8 cellular contexts compared by ENCODE assay signal in genomic region chr20:4151991-4152695, GRCh38. TPM values are rescaled to one million over a fixed set of nuclear protein-coding genes. Genes with fewer than 3 reads are reported as not detected.
DNase-seq lines count a peak whose midpoint lies in the region; ATAC-seq and TF ChIP-seq lines count a peak whose summit lies in the region.

No MANE protein-coding gene starts in this region.

- H3K4me1 Mint-ChIP-seq in naive thymus-derived CD4-positive, alpha-beta T cell = peaks cover 9 to 41% (median 15%) of the 10 kb centered on the region in 7 donors

- H3K4me3 ChIP-seq in naive thymus-derived CD4-positive, alpha-beta T cell (ENCODE audit: low read length) = no peak overlapping the region

- no peak for TF ChIP-seq CTCF in GM13976 (IDR thresholded peaks at IDR 0.05; ENCODE audit: borderline replicate concordance, control extremely low read depth, extremely low read depth, insufficient read depth, missing control alignments)
- no peak for TF ChIP-seq CTCF in GM13977 (IDR thresholded peaks at IDR 0.05; ENCODE audit: extremely low read depth, insufficient read depth, missing control alignments)

- no peaks in the 10 kb centered on the region for H3K9me3 Mint-ChIP-seq in naive thymus-derived CD4-positive, alpha-beta T cell

- ATAC-seq in GM18873 (IDR thresholded peaks at IDR 0.05; ENCODE audit: low FRiP score, unreplicated experiment) = peak; percentile 79
- peak; percentile 55 for ATAC-seq in HG03432 (IDR thresholded peaks at IDR 0.05; ENCODE audit: unreplicated experiment)
- ATAC-seq in naive thymus-derived CD4-positive, alpha-beta T cell = peak; percentile 55

- no peak overlapping the region for H3K27ac ChIP-seq in naive thymus-derived CD4-positive, alpha-beta T cell (ENCODE audit: low read depth, low read length)

- H3K27me3 Mint-ChIP-seq in naive thymus-derived CD4-positive, alpha-beta T cell = peaks cover 22 to 40% (median 34%) of the 10 kb centered on the region in 5 donors

- no peaks in the 10 kb centered on the region for H3K4me1 ChIP-seq in naive thymus-derived CD4-positive, alpha-beta T cell (ENCODE audit: control insufficient read depth in 2 of 2, insufficient read depth in 2 of 2, low read length in 2 of 2)

- CTCF ChIA-PET in naive thymus-derived CD4-positive, alpha-beta T cell (lab: Charles Lee) = no interaction called here

- H3K9me3 ChIP-seq in naive thymus-derived CD4-positive, alpha-beta T cell (ENCODE audit: control insufficient read depth in 2 of 3, low read length in 3 of 3) = no peaks in the 10 kb centered on the region

- peaks cover 0 to 3% (median 0%) of the 10 kb centered on the region in 5 donors for H3K36me3 Mint-ChIP-seq in naive thymus-derived CD4-positive, alpha-beta T cell

- no peaks in the 10 kb centered on the region for H3K36me3 ChIP-seq in naive thymus-derived CD4-positive, alpha-beta T cell (ENCODE audit: control insufficient read depth in 2 of 3, insufficient read depth in 3 of 3, low read length in 3 of 3)

- peaks cover 0 to 8% of the 10 kb centered on the region in 2 donors for H3K27me3 ChIP-seq in naive thymus-derived CD4-positive, alpha-beta T cell (ENCODE audit: control insufficient read depth in 2 of 2, insufficient read depth in 2 of 2, low read length in 2 of 2)

- in situ Hi-C loops in GM13976 (cut with MboI; ENCODE audit: low sequenced_read_pairs, unreplicated experiment) (no loop called here), GM13977 (cut with MboI; ENCODE audit: low pct_unique_long_range_greater_than_20kb, low sequenced_read_pairs, unreplicated experiment) (no loop called here)

- POLR2A ChIA-PET in naive thymus-derived CD4-positive, alpha-beta T cell (lab: Charles Lee) = no interaction called here

- peak overlapping the region in 2 of 9 donors; percentile 2 to 45 for H3K27ac Mint-ChIP-seq in naive thymus-derived CD4-positive, alpha-beta T cell

- peak overlapping the region in 2 of 10 donors; percentile 52 to 54 for H3K4me3 Mint-ChIP-seq in naive thymus-derived CD4-positive, alpha-beta T cell

- peak; percentile 68 for DNase-seq in UCSD-AML1 (lab: John Stamatoyannopoulos, UW; ENCODE audit: unreplicated experiment)
- no peak for DNase-seq in naive thymus-derived CD4-positive, alpha-beta T cell
- no peak for DNase-seq in GM13976 (ENCODE audit: low spot score)
- no peak for DNase-seq in HuH-7 (ENCODE audit: low spot score)
- DNase-seq in activated effector memory CD4-positive, alpha-beta T cell treated with anti-CD3 and anti-CD28 coated beads, Interleukin-2, amount 50 U/mL, for 16 hours = no peak
- DNase-seq in GM13977 (ENCODE audit: low spot score) = no peak

- intact Hi-C loops in naive thymus-derived CD4-positive, alpha-beta T cell (cut with micrococcal nuclease) = no loop called here

RNA-seq across cellular contexts. Expression of gene SMOX, which starts 3.5 kb away (rescaled TPM):
- total RNA-seq in naive thymus-derived CD4-positive, alpha-beta T cell = 10 to 100 TPM in 1 of 5 experiments, 1 to 10 TPM in 2, under 1 TPM in 2; 0.95 to 10.8 (median 1.8) TPM
- not detected for polyA plus RNA-seq in naive thymus-derived CD4-positive, alpha-beta T cell
